In genomic region chr6:38034269-38034914, GRCh38 we compare ENCODE assay signal across 8 cellular contexts.
DNase-seq lines count a peak whose midpoint lies in the region; ATAC-seq and TF ChIP-seq lines count a peak whose summit lies in the region.

No MANE protein-coding gene starts in this region.

- H3K79me2 ChIP-seq in hepatocyte = peaks cover 91% of the 10 kb centered on the region

- TF ChIP-seq CTCF in 22Rv1 (IDR thresholded peaks at IDR 0.05) (peak; percentile 78), GM12874 (IDR thresholded peaks at IDR 0.05; ENCODE audit: insufficient read depth, low read depth, low read length) (peak; percentile 22; the same call in 1 of the 2 replicates), hepatocyte (IDR thresholded peaks at IDR 0.05; ENCODE audit: poor library complexity) (peak; percentile 64)

- no peaks in the 10 kb centered on the region for H3K4me1 ChIP-seq in hepatocyte (ENCODE audit: insufficient read depth)

- H3K9me2 ChIP-seq in hepatocyte (replicated peaks; ENCODE audit: insufficient read depth) = no peaks in the 10 kb centered on the region

- no peak overlapping the region for H3K4me2 ChIP-seq in hepatocyte

- H3K9me3 ChIP-seq in SK-N-MC (ENCODE audit: low read depth, low read length) = no peaks in the 10 kb centered on the region; the same call in 1 of the 2 replicates
- no peaks in the 10 kb centered on the region for H3K9me3 ChIP-seq in hepatocyte (ENCODE audit: low read depth)

- no peak overlapping the region for H3K27ac ChIP-seq in 22Rv1
- H3K27ac ChIP-seq in SK-N-MC = peak overlapping the region; percentile 70
- no peak overlapping the region for H3K27ac ChIP-seq in hepatocyte

- H3K36me3 ChIP-seq in SK-N-MC (ENCODE audit: insufficient read depth, low read length) (peaks cover 10% of the 10 kb centered on the region), hepatocyte (replicated peaks; ENCODE audit: insufficient read depth, low read depth) (no peaks in the 10 kb centered on the region)

- H4K20me1 ChIP-seq in hepatocyte (ENCODE audit: insufficient read depth, poor library complexity, severe bottlenecking) = peaks cover 53% of the 10 kb centered on the region

- ATAC-seq in HG02642 (IDR thresholded peaks at IDR 0.05; ENCODE audit: poor library complexity, unreplicated experiment) (no peak), GM19397 (IDR thresholded peaks at IDR 0.05; ENCODE audit: unreplicated experiment) (no peak), HG02623 (IDR thresholded peaks at IDR 0.05; ENCODE audit: unreplicated experiment) (no peak)

- DNase-seq in SK-N-MC (ENCODE audit: low read depth, low spot score) (no peak), hepatocyte (ENCODE audit: low spot score) (peak; percentile 39)
- no peak for DNase-seq in stimulated activated naive CD4-positive, alpha-beta T cell treated with Interleukin-2 at 50 U/mL for 16 hours (lab: John Stamatoyannopoulos, UW)

- H3K9ac ChIP-seq in SK-N-MC (ENCODE audit: insufficient read length) = no peak overlapping the region

- H2AFZ ChIP-seq in hepatocyte = no peak overlapping the region

- no peak overlapping the region for H3K4me3 ChIP-seq in SK-N-MC
- no peak overlapping the region for H3K4me3 ChIP-seq in hepatocyte

- 56% methylated on average over 1 of the region's 1 CpG for WGBS in hepatocyte (ENCODE audit: low lambda C conversion rate, missing lambda C conversion rate)

- H3K27me3 ChIP-seq in hepatocyte = no peaks in the 10 kb centered on the region

Comparison
In these comparisons a context has a peak if more than half of its experiments do, and no peak if none do; other contexts are left out.
1. CTCF ChIP-seq: peak in every context shown above with its lines; median percentile 78 in 22Rv1; 64 in hepatocyte; 22 in GM12874.